ENCODE assay signal across 15 cellular contexts in genomic region chr9:89718635-89719034, GRCh38.
DNase-seq lines count a peak whose midpoint lies in the region; ATAC-seq and TF ChIP-seq lines count a peak whose summit lies in the region.
"Had no signal": no experiment of that assay in that cellular context is flagged by ENCODE, and none has a peak within 500 bp of the region (broad histone marks: within the 10 kb centered on the region; RNA-seq: fewer than 3 reads in every experiment).

No MANE protein-coding gene starts in this region.

- no peaks in the 10 kb centered on the region for H3K79me1 ChIP-seq in mesenchymal stem cell (replicated peaks; ENCODE audit: low read length, poor library complexity, severe bottlenecking)

- H3K14ac ChIP-seq in mesenchymal stem cell (ENCODE audit: low read length in 2 of 2) = no peak overlapping the region

- H3K4me3 Mint-ChIP-seq in activated T-helper 2 cell treated with anti-CD3 and anti-CD28 coated beads, Interferon-gamma antibody, Interleukin-2, Interleukin-4, amounts not matched to agents 10 μg/mL and 5 μg/mL and 100 μg/mL, durations not matched to agents 14 hours and 24 hours and 36 hours (ENCODE audit: low read depth) = no peak overlapping the region
- H3K4me3 Mint-ChIP-seq: CD4-positive, CD25-positive, alpha-beta regulatory T cell had no signal

- no peak overlapping the region for H3K27ac Mint-ChIP-seq in activated T-helper 2 cell treated with anti-CD3 and anti-CD28 coated beads, Interferon-gamma antibody, Interleukin-2, Interleukin-4, amounts not matched to agents 10 μg/mL and 5 μg/mL and 100 μg/mL, durations not matched to agents 14 hours and 24 hours and 36 hours

- H2BK120ac ChIP-seq in mesenchymal stem cell (ENCODE audit: low read depth, low read length) = no peak overlapping the region

- H4K8ac ChIP-seq in mesenchymal stem cell (ENCODE audit: low read length) = no peak overlapping the region

- peak overlapping the region in 1 of 2 experiments; percentile 81 for H2BK12ac ChIP-seq in mesenchymal stem cell (ENCODE audit: low read length in 2 of 2)

- H3K27ac ChIP-seq in right atrium auricular region (peak overlapping the region in 1 of 2 donors; percentile 62), body of pancreas (no peak overlapping the region), mesenchymal stem cell (ENCODE audit: low read length, poor library complexity, severe bottlenecking) (no peak overlapping the region)
- H3K27ac ChIP-seq: GM23248 had no signal

- H3K4me3 ChIP-seq in right atrium auricular region (no peak overlapping the region), body of pancreas (no peak overlapping the region), mesenchymal stem cell (ENCODE audit: insufficient read depth in 1 of 2, low read depth in 1 of 2, low read length in 2 of 2) (no peak overlapping the region)
- H3K4me3 ChIP-seq: BLaER1 treated with 17β-estradiol and CSF1 and Interleukin-3, amounts not matched to agents 10 nM and 100 nM; GM23248 had no signal

- peaks cover 35% of the 10 kb centered on the region for H3K4me1 Mint-ChIP-seq in activated T-helper 2 cell treated with anti-CD3 and anti-CD28 coated beads, Interferon-gamma antibody, Interleukin-2, Interleukin-4, amounts not matched to agents 10 μg/mL and 5 μg/mL and 100 μg/mL, durations not matched to agents 14 hours and 24 hours and 36 hours (ENCODE audit: low read depth)

- no peak overlapping the region for H4K91ac ChIP-seq in mesenchymal stem cell (ENCODE audit: low read length)

- intact Hi-C loops in Right ventricle myocardium superior (cut with DNase I) = no loop called here
- intact Hi-C loops in body of pancreas (cut with DNase I) = no loop called here
- intact Hi-C loops in left ventricle myocardium superior (cut with micrococcal nuclease) = no loop called here
- intact Hi-C loops in activated T-helper 2 cell treated with anti-CD3 and anti-CD28 coated beads, Interferon-gamma antibody, Interleukin-2, Interleukin-4, amounts not matched to agents 10 μg/mL and 5 μg/mL and 100 μg/mL, durations not matched to agents 14 hours and 24 hours and 36 hours (cut with micrococcal nuclease) = no loop called here

- no peak overlapping the region for H3K4me2 ChIP-seq in mesenchymal stem cell (ENCODE audit: low read length, poor library complexity, severe bottlenecking)

- ATAC-seq in Right ventricle myocardium superior (ENCODE audit: poor library complexity) (peak; percentile 40), body of pancreas (peak; percentile 42), left ventricle myocardium superior (peak; percentile 24), GM18907 (IDR thresholded peaks at IDR 0.05; ENCODE audit: unreplicated experiment) (no peak)

- no peak overlapping the region for H2AFZ ChIP-seq in mesenchymal stem cell (ENCODE audit: low read depth, low read length)
- H2AFZ ChIP-seq: GM23248 had no signal

- no peaks in the 10 kb centered on the region for H3K9me3 Mint-ChIP-seq in activated T-helper 2 cell treated with anti-CD3 and anti-CD28 coated beads, Interferon-gamma antibody, Interleukin-2, Interleukin-4, amounts not matched to agents 10 μg/mL and 5 μg/mL and 100 μg/mL, durations not matched to agents 14 hours and 24 hours and 36 hours
- H3K9me3 Mint-ChIP-seq: CD4-positive, CD25-positive, alpha-beta regulatory T cell had no signal

- peaks cover 52% of the 10 kb centered on the region for H3K36me3 Mint-ChIP-seq in activated T-helper 2 cell treated with anti-CD3 and anti-CD28 coated beads, Interferon-gamma antibody, Interleukin-2, Interleukin-4, amounts not matched to agents 10 μg/mL and 5 μg/mL and 100 μg/mL, durations not matched to agents 14 hours and 24 hours and 36 hours (ENCODE audit: low read depth)

- DNase-seq in Right ventricle myocardium superior (no peak), right atrium auricular region (ENCODE audit: low spot score) (no peak), body of pancreas (no peak), left ventricle myocardium superior (no peak), mesenchymal stem cell (no peak), H4 (ENCODE audit: low spot score) (no peak)
- DNase-seq in activated T-helper 2 cell treated with anti-CD3 and anti-CD28 coated beads, Interferon-gamma antibody, Interleukin-2, Interleukin-4, amounts not matched to agents 10 μg/mL and 5 μg/mL and 100 μg/mL, durations not matched to agents 14 hours and 24 hours and 36 hours (ENCODE audit: low spot score) = no peak
- DNase-seq: ACHN; Calu3; CD4-positive, CD25-positive, alpha-beta regulatory T cell; DMS 273 treated with DMSO at 0.1 percent for 48 hours; GM23248; H7 had no signal

- 83 to 88% methylated on average over 5 of the region's 5 CpGs for WGBS in body of pancreas, 2 donors
- WGBS in mesenchymal stem cell = 72% methylated on average over 3 of the region's 5 CpGs

- no peak overlapping the region for H2AK5ac ChIP-seq in mesenchymal stem cell (ENCODE audit: low read length, severe bottlenecking)

- no peak overlapping the region for H3K9ac ChIP-seq in mesenchymal stem cell (ENCODE audit: low read length)
- H3K9ac ChIP-seq: BLaER1 treated with 17β-estradiol and CSF1 and Interleukin-3, amounts not matched to agents 10 nM and 100 nM; GM23248 had no signal

- H3K27me3 ChIP-seq in right atrium auricular region (no peaks in the 10 kb centered on the region), body of pancreas (no peaks in the 10 kb centered on the region), mesenchymal stem cell (ENCODE audit: control insufficient read depth in 1 of 2, insufficient read depth in 1 of 2, low read length in 2 of 2) (peaks cover 9 to 19% of the 10 kb centered on the region in 2 experiments)
- H3K27me3 ChIP-seq: BLaER1 treated with 17β-estradiol and CSF1 and Interleukin-3, amounts not matched to agents 10 nM and 100 nM had no signal

- peak overlapping the region in 1 of 2 experiments; percentile 12 for H3K4ac ChIP-seq in mesenchymal stem cell (ENCODE audit: low read depth in 1 of 2, low read length in 2 of 2)

- H3K9me3 ChIP-seq in right atrium auricular region (peaks cover 4 to 21% of the 10 kb centered on the region in 2 donors), body of pancreas (no peaks in the 10 kb centered on the region), mesenchymal stem cell (ENCODE audit: control insufficient read depth, low read length) (no peaks in the 10 kb centered on the region)

- TF ChIP-seq CTCF in right atrium auricular region (IDR thresholded peaks at IDR 0.05) = no peak
- TF ChIP-seq CTCF in body of pancreas (IDR thresholded peaks at IDR 0.05) = no peak

- H3K36me3 ChIP-seq in right atrium auricular region (no peaks in the 10 kb centered on the region), body of pancreas (replicated peaks in 1 of 2; ENCODE audit: insufficient read depth in 1 of 2, low read depth in 2 of 2) (no peaks in the 10 kb centered on the region), mesenchymal stem cell (ENCODE audit: control insufficient read depth in 1 of 2, insufficient read depth in 2 of 2, low read depth in 1 of 2, low read length in 2 of 2) (no peaks in the 10 kb centered on the region)
- H3K36me3 ChIP-seq: BLaER1 treated with 17β-estradiol and CSF1 and Interleukin-3, amounts not matched to agents 10 nM and 100 nM had no signal

- H3K4me1 ChIP-seq in right atrium auricular region (peaks cover 0 to 8% of the 10 kb centered on the region in 2 donors), body of pancreas (no peaks in the 10 kb centered on the region), mesenchymal stem cell (ENCODE audit: control insufficient read depth, insufficient read depth, low read depth, low read length) (peaks cover 3% of the 10 kb centered on the region)

- peak overlapping the region; percentile 6 to 48 for H3K18ac ChIP-seq in mesenchymal stem cell (ENCODE audit: low read depth in 1 of 2, low read length in 2 of 2)

- H2BK15ac ChIP-seq in mesenchymal stem cell (ENCODE audit: low read depth, poor library complexity, severe bottlenecking) = no peak overlapping the region

- no peak overlapping the region for H3K23ac ChIP-seq in mesenchymal stem cell (ENCODE audit: low read length in 2 of 2)

- no peak for TF ChIP-seq POLR2A in body of pancreas (IDR thresholded peaks at IDR 0.05)

- no peaks in the 10 kb centered on the region for H3K27me3 Mint-ChIP-seq in activated T-helper 2 cell treated with anti-CD3 and anti-CD28 coated beads, Interferon-gamma antibody, Interleukin-2, Interleukin-4, amounts not matched to agents 10 μg/mL and 5 μg/mL and 100 μg/mL, durations not matched to agents 14 hours and 24 hours and 36 hours (ENCODE audit: low read depth)
- H3K27me3 Mint-ChIP-seq: CD4-positive, CD25-positive, alpha-beta regulatory T cell had no signal

- no peak overlapping the region for H2BK5ac ChIP-seq in mesenchymal stem cell (ENCODE audit: low read depth, low read length, poor library complexity, severe bottlenecking)
